14 cellular contexts compared by ENCODE assay signal in the genomic region with DNA sequence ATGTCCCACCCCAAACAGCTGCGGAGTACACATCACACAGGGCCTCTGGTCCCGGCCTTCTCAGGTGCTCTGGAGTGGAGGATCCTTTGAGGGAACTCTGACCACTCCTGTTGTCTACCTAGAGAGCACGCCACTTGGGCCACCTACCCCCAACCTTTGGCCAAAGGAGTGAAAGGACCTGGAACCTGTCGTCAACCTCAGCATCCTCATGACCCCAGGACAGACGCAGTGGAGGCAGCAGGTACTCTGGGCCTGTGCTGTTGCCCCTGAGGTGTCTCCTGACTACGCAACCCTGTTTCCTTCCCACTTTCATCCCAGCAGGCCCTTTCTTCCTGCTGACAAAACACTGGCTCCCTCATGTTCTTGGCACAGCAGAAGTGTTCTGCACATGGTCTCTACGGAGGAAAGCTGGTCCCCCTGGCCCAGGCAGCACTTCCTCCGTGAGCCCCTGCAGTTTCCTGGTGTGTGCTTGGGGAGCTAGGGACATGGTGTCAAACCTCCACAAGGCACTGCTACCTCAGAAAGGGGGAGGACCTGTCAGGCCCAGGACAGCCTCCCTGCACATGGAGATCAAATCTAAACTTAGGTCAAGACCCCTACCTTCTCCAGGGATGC. TPM values are rescaled to one million over a fixed set of nuclear protein-coding genes. Genes with fewer than 3 reads are reported as not detected.
DNase-seq lines count a peak whose midpoint lies in the region; ATAC-seq, FAIRE-seq and TF ChIP-seq lines count a peak whose summit lies in the region.
"Had no signal": no experiment of that assay in that cellular context is flagged by ENCODE, and none has a peak within 500 bp of the region (broad histone marks: within the 10 kb centered on the region; RNA-seq: fewer than 3 reads in every experiment).

No MANE protein-coding gene starts in this region.

- no peaks in the 10 kb centered on the region for H3K27me3 Mint-ChIP-seq in activated T-cell treated with anti-CD3 and anti-CD28 coated beads, Interleukin-2, amount 50 U/mL, for 24 hours
- H3K27me3 Mint-ChIP-seq in activated T-cell treated with anti-CD3 and anti-CD28 coated beads, Interleukin-2, amount 50 U/mL, for 72 hours (ENCODE audit: low read depth): no peaks in the 10 kb centered on the region
- no peaks in the 10 kb centered on the region for H3K27me3 Mint-ChIP-seq in IgD-negative memory B cell
- H3K27me3 Mint-ChIP-seq in neural progenitor cell (ENCODE audit: insufficient read depth, low read depth): peaks cover 10% of the 10 kb centered on the region
- H3K27me3 Mint-ChIP-seq: dendritic cell treated with granulocyte-macrophage colony-stimulating factor and Interleukin-4, amounts not matched to agents 40 ng/mL and 50 ng/mL, for 4 days had no signal

- TF ChIP-seq CTCF in bronchial epithelial cell (IDR thresholded peaks at IDR 0.05; ENCODE audit: insufficient read depth, low read length, severe bottlenecking) (no peak), neural progenitor cell (IDR thresholded peaks at IDR 0.05) (no peak)

- H3K9me3 ChIP-seq in neural progenitor cell (ENCODE audit: low read depth): no peaks in the 10 kb centered on the region

- peaks cover 4% of the 10 kb centered on the region for H4K20me1 ChIP-seq in neural progenitor cell (ENCODE audit: low read depth)

- no peaks in the 10 kb centered on the region for H3K9me3 Mint-ChIP-seq in activated T-cell treated with anti-CD3 and anti-CD28 coated beads, Interleukin-2, amount 50 U/mL, for 24 hours
- no peaks in the 10 kb centered on the region for H3K9me3 Mint-ChIP-seq in activated T-cell treated with anti-CD3 and anti-CD28 coated beads, Interleukin-2, amount 50 U/mL, for 72 hours
- H3K9me3 Mint-ChIP-seq in IgD-negative memory B cell: no peaks in the 10 kb centered on the region
- peaks cover 3% of the 10 kb centered on the region for H3K9me3 Mint-ChIP-seq in neural progenitor cell
- H3K9me3 Mint-ChIP-seq: dendritic cell treated with granulocyte-macrophage colony-stimulating factor and Interleukin-4, amounts not matched to agents 40 ng/mL and 50 ng/mL, for 4 days had no signal

- peaks cover 40% of the 10 kb centered on the region for H3K36me3 ChIP-seq in bronchial epithelial cell (ENCODE audit: control insufficient read depth, insufficient read depth, low read length)
- no peaks in the 10 kb centered on the region for H3K36me3 ChIP-seq in neural progenitor cell

- H3K27ac Mint-ChIP-seq in activated T-cell treated with anti-CD3 and anti-CD28 coated beads, Interleukin-2, amount 50 U/mL, for 24 hours: peak overlapping the region; percentile 75
- H3K27ac Mint-ChIP-seq in activated T-cell treated with anti-CD3 and anti-CD28 coated beads, Interleukin-2, amount 50 U/mL, for 72 hours: no peak overlapping the region
- H3K27ac Mint-ChIP-seq in IgD-negative memory B cell: peak overlapping the region in 2 of 3 donors; percentile 41 to 71
- H3K27ac Mint-ChIP-seq in neural progenitor cell: peak overlapping the region; percentile 46

- H3K4me3 Mint-ChIP-seq in activated T-cell treated with anti-CD3 and anti-CD28 coated beads, Interleukin-2, amount 50 U/mL, for 24 hours: no peak overlapping the region
- H3K4me3 Mint-ChIP-seq in activated T-cell treated with anti-CD3 and anti-CD28 coated beads, Interleukin-2, amount 50 U/mL, for 72 hours: no peak overlapping the region
- no peak overlapping the region for H3K4me3 Mint-ChIP-seq in IgD-negative memory B cell
- no peak overlapping the region for H3K4me3 Mint-ChIP-seq in neural progenitor cell
- H3K4me3 Mint-ChIP-seq: dendritic cell treated with granulocyte-macrophage colony-stimulating factor and Interleukin-4, amounts not matched to agents 40 ng/mL and 50 ng/mL, for 4 days had no signal

- H2AFZ ChIP-seq in neural progenitor cell (replicated peaks): no peak overlapping the region
- H2AFZ ChIP-seq: parathyroid adenoma had no signal

- H3K27ac ChIP-seq in neural progenitor cell: peak overlapping the region; percentile 63
- H3K27ac ChIP-seq: parathyroid adenoma had no signal

- no peak overlapping the region for H3K4me3 ChIP-seq in bronchial epithelial cell (ENCODE audit: low read depth, low read length)
- no peak overlapping the region for H3K4me3 ChIP-seq in neural progenitor cell

- H3K27me3 ChIP-seq in bronchial epithelial cell (ENCODE audit: control insufficient read depth, insufficient read depth, low read length) (no peaks in the 10 kb centered on the region), neural progenitor cell (no peaks in the 10 kb centered on the region)

- FAIRE-seq in bronchial epithelial cell (lab: Jason Lieb, UNC): peak; percentile 23

- no peak for ATAC-seq in activated T-cell treated with anti-CD3 and anti-CD28 coated beads, Interleukin-2, amount 50 U/mL, for 72 hours (replicated peaks in 1 of 2)
- no peak for ATAC-seq in GM21786 (IDR thresholded peaks at IDR 0.05; ENCODE audit: unreplicated experiment)

- DNase-seq in activated T-cell treated with anti-CD3 and anti-CD28 coated beads, Interleukin-2, amount 50 U/mL, for 24 hours: no peak
- DNase-seq in activated T-cell treated with anti-CD3 and anti-CD28 coated beads, Interleukin-2, amount 50 U/mL, for 72 hours: no peak
- DNase-seq in bronchial epithelial cell (ENCODE audit: low read depth) (no peak), neural progenitor cell (ENCODE audit: low spot score) (no peak), SIG-M5 (lab: John Stamatoyannopoulos, UW) (no peak), iPS-NIHi7 (ENCODE audit: extremely low spot score) (no peak)
- DNase-seq: DMS79; stimulated activated CD4-positive, alpha-beta T cell treated with anti-CD3 and anti-CD28 coated beads, Interleukin-12 subunit alpha, Interleukin-12 subunit beta, amount 100 ng/mL, for 4 hours; T-helper 9 cell; trophoblast cell had no signal

- H3K79me2 ChIP-seq in neural progenitor cell (ENCODE audit: low read depth): no peaks in the 10 kb centered on the region
- H3K79me2 ChIP-seq: parathyroid adenoma had no signal

- H3K4me2 ChIP-seq in neural progenitor cell: no peak overlapping the region

- peaks cover 32% of the 10 kb centered on the region for H3F3A ChIP-seq in neural progenitor cell (ENCODE audit: low read depth)

- H3K36me3 Mint-ChIP-seq in activated T-cell treated with anti-CD3 and anti-CD28 coated beads, Interleukin-2, amount 50 U/mL, for 24 hours (ENCODE audit: low read depth): peaks cover 91% of the 10 kb centered on the region
- peaks cover 0 to 1% of the 10 kb centered on the region in 2 donors for H3K36me3 Mint-ChIP-seq in activated T-cell treated with anti-CD3 and anti-CD28 coated beads, Interleukin-2, amount 50 U/mL, for 72 hours (ENCODE audit: insufficient read depth in 2 of 2)
- peaks cover 2% of the 10 kb centered on the region for H3K36me3 Mint-ChIP-seq in IgD-negative memory B cell
- H3K36me3 Mint-ChIP-seq in neural progenitor cell: peaks cover 21% of the 10 kb centered on the region

- no peak overlapping the region for H3K9ac ChIP-seq in neural progenitor cell
- H3K9ac ChIP-seq: parathyroid adenoma had no signal

- no peaks in the 10 kb centered on the region for H3K4me1 ChIP-seq in neural progenitor cell
- H3K4me1 ChIP-seq: parathyroid adenoma had no signal

- H3K4me1 Mint-ChIP-seq in activated T-cell treated with anti-CD3 and anti-CD28 coated beads, Interleukin-2, amount 50 U/mL, for 24 hours (ENCODE audit: low read depth): no peaks in the 10 kb centered on the region
- no peaks in the 10 kb centered on the region for H3K4me1 Mint-ChIP-seq in activated T-cell treated with anti-CD3 and anti-CD28 coated beads, Interleukin-2, amount 50 U/mL, for 72 hours (ENCODE audit: low read depth)
- H3K4me1 Mint-ChIP-seq in IgD-negative memory B cell: no peaks in the 10 kb centered on the region
- peaks cover 3% of the 10 kb centered on the region for H3K4me1 Mint-ChIP-seq in neural progenitor cell

RNA-seq across cellular contexts. Expression of gene DHX30, which starts 48.0 kb away (rescaled TPM):
- total RNA-seq in activated T-cell treated with anti-CD3 and anti-CD28 coated beads, Interleukin-2, amount 50 U/mL, for 72 hours: 10 to 100 TPM; 71.1 to 82.8 TPM
- 33.5 TPM for polyA plus RNA-seq in IgD-negative memory B cell
- total RNA-seq in bronchial epithelial cell (53.2 and 57.2 TPM in 2 replicates), neural progenitor cell (ENCODE audit: low replicate concordance) (70.9 and 116 TPM in 2 replicates)
